Comparison of ENCODE assay signal across 27 cellular contexts in the genomic region with DNA sequence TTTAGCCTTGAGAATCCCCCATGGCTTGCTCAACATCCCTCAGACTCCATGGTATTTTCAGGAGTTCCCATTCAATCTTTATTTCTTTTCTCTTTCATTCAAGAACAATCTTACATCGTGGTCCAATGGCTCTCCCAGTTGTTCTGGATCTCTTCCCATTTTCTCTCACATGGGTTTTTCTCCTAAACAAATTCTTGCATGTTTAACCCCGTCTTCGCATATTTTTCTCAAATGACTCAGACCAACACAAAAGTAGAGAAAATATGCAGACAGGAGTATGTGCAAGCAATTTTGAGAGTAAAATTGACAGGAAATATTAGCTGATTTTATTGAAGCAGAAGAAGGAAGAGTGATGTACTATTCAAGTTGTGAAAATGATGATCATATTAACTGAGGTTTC.
DNase-seq lines count a peak whose midpoint lies in the region; TF ChIP-seq lines count a peak whose summit lies in the region.
"Had no signal": no experiment of that assay in that cellular context is flagged by ENCODE, and none has a peak within 500 bp of the region (broad histone marks: within the 10 kb centered on the region; RNA-seq: fewer than 3 reads in every experiment).

No MANE protein-coding gene starts in this region.

- no peaks in the 10 kb centered on the region for H3F3A ChIP-seq in smooth muscle cell (ENCODE audit: low read depth)

- H3K27ac ChIP-seq in smooth muscle cell (ENCODE audit: low read depth), result no peak overlapping the region
- H3K27ac ChIP-seq in uterus, result no peak overlapping the region
- H3K27ac ChIP-seq: dorsolateral prefrontal cortex, GM23248, lower lobe of right lung, Peyer's patch, SJCRH30, testis had no signal

- H3K9me3 ChIP-seq in smooth muscle cell (replicated peaks; ENCODE audit: low read depth) (no peaks in the 10 kb centered on the region), uterus (no peaks in the 10 kb centered on the region)
- H3K9me3 ChIP-seq: lower lobe of right lung, Peyer's patch, SJCRH30, testis had no signal

- no peak for TF ChIP-seq POLR2A in uterus (IDR thresholded peaks at IDR 0.05)

- peak overlapping the region; percentile 24 for H2AFZ ChIP-seq in smooth muscle cell (ENCODE audit: low read depth)
- H2AFZ ChIP-seq: GM23248 had no signal

- peaks cover 5% of the 10 kb centered on the region for H3K9me3 Mint-ChIP-seq in mesothelial cell of epicardium
- H3K9me3 Mint-ChIP-seq: activated naive CD4-positive, alpha-beta T cell treated with anti-CD3 and anti-CD28 coated beads, Interleukin-2, amount 10 ng/mL, durations not matched to agents 7 days and 5 days had no signal

- no peak overlapping the region for H3K4me2 ChIP-seq in smooth muscle cell

- H3K27me3 ChIP-seq in smooth muscle cell (ENCODE audit: low read depth) (no peaks in the 10 kb centered on the region), uterus (no peaks in the 10 kb centered on the region)
- H3K27me3 ChIP-seq: dorsolateral prefrontal cortex, Peyer's patch, testis had no signal

- no peaks in the 10 kb centered on the region for H3K36me3 ChIP-seq in smooth muscle cell (ENCODE audit: low read depth)
- no peaks in the 10 kb centered on the region for H3K36me3 ChIP-seq in uterus
- H3K36me3 ChIP-seq: lower lobe of right lung, Peyer's patch, SJCRH30 had no signal

- H3K4me3 Mint-ChIP-seq in mesothelial cell of epicardium, result no peak overlapping the region
- H3K4me3 Mint-ChIP-seq: activated B cell treated with CpG ODN at 0.5 μM for 24 hours; activated naive CD4-positive, alpha-beta T cell treated with anti-CD3 and anti-CD28 coated beads, Interleukin-2, amount 10 ng/mL, durations not matched to agents 7 days and 5 days; CD4-positive, CD25-positive, alpha-beta regulatory T cell; HFFc6; nephron progenitor cell had no signal

- H3K9ac ChIP-seq in smooth muscle cell (ENCODE audit: low read depth), result no peak overlapping the region
- H3K9ac ChIP-seq: GM23248 had no signal

- H3K4me3 ChIP-seq in astrocyte of the spinal cord (ENCODE audit: low read depth, low read length) (no peak overlapping the region), smooth muscle cell (no peak overlapping the region), uterus (no peak overlapping the region)
- H3K4me3 ChIP-seq: dorsolateral prefrontal cortex, GM12878, GM23248, lower lobe of right lung, Peyer's patch, SJCRH30, testis had no signal

- no peak overlapping the region for H3K27ac Mint-ChIP-seq in mesothelial cell of epicardium
- H3K27ac Mint-ChIP-seq: activated B cell treated with CpG ODN at 0.5 μM for 24 hours; activated naive CD4-positive, alpha-beta T cell treated with anti-CD3 and anti-CD28 coated beads, Interleukin-2, amount 10 ng/mL, durations not matched to agents 7 days and 5 days; HFFc6; nephron progenitor cell had no signal

- in situ Hi-C loops in astrocyte of the spinal cord (cut with HindIII; ENCODE audit: low sequenced_read_pairs), result no loop called here

- TF ChIP-seq CTCF in astrocyte of the spinal cord (IDR thresholded peaks at IDR 0.05; ENCODE audit: low read depth, low read length) (no peak), smooth muscle cell (IDR thresholded peaks at IDR 0.05; ENCODE audit: borderline replicate concordance, insufficient read depth, poor library complexity, severe bottlenecking) (no peak), mesothelial cell of epicardium (IDR thresholded peaks at IDR 0.05; ENCODE audit: unreplicated experiment) (no peak), uterus (IDR thresholded peaks at IDR 0.05) (no peak)

- H4K20me1 ChIP-seq in smooth muscle cell (ENCODE audit: low read depth), result no peaks in the 10 kb centered on the region

- H3K36me3 Mint-ChIP-seq in mesothelial cell of epicardium, result no peaks in the 10 kb centered on the region
- H3K36me3 Mint-ChIP-seq: activated naive CD4-positive, alpha-beta T cell treated with anti-CD3 and anti-CD28 coated beads, Interleukin-2, amount 10 ng/mL, durations not matched to agents 7 days and 5 days; CD4-positive, CD25-positive, alpha-beta regulatory T cell had no signal

- DNase-seq in M059J (ENCODE audit: low read depth), result peak; percentile 32
- peak; percentile 82 for DNase-seq in astrocyte of the spinal cord (ENCODE audit: low read depth, low spot score)
- peak; percentile 4 for DNase-seq in glomerular visceral epithelial cell (ENCODE audit: extremely low spot score)
- DNase-seq in smooth muscle cell (lab: John Stamatoyannopoulos, UW; ENCODE audit: unreplicated experiment), result no peak
- DNase-seq in mesothelial cell of epicardium (ENCODE audit: low spot score in 2 of 2, unreplicated experiment in 2 of 2), result no peak
- no peak for DNase-seq in activated naive CD4-positive, alpha-beta T cell treated with anti-CD3 and anti-CD28 coated beads, Interleukin-2, amount 50 U/mL, for 16 hours
- no peak for DNase-seq in uterus
- DNase-seq: activated B cell treated with CpG ODN at 0.5 μM for 24 hours; activated CD8-positive, alpha-beta memory T cell treated with anti-CD3 and anti-CD28 coated beads, Interleukin-2, amount 50 U/mL, for 4 hours; activated naive CD4-positive, alpha-beta T cell treated with anti-CD3 and anti-CD28 coated beads, Interleukin-2, amount 10 ng/mL, durations not matched to agents 7 days and 5 days; CD4-positive, CD25-positive, alpha-beta regulatory T cell; dorsolateral prefrontal cortex; GM23248; head of caudate nucleus; HFFc6; lower lobe of right lung; NCI-H1092; NCI-H187; nephron progenitor cell; Peyer's patch; posterior cingulate gyrus; SJCRH30; stimulated activated CD4-positive, alpha-beta T cell treated with anti-CD3 and anti-CD28 coated beads, Interleukin-15, amount 100 ng/mL, for 24 hours; stimulated activated naive CD4-positive, alpha-beta T cell treated with Interleukin-2 at 50 U/mL for 16 hours; T-helper 1 cell; testis had no signal

- H3K27me3 Mint-ChIP-seq in mesothelial cell of epicardium (ENCODE audit: low read depth), result no peaks in the 10 kb centered on the region
- H3K27me3 Mint-ChIP-seq: activated B cell treated with CpG ODN at 0.5 μM for 24 hours; activated naive CD4-positive, alpha-beta T cell treated with anti-CD3 and anti-CD28 coated beads, Interleukin-2, amount 10 ng/mL, durations not matched to agents 7 days and 5 days; CD4-positive, CD25-positive, alpha-beta regulatory T cell had no signal

- peaks cover 17% of the 10 kb centered on the region for H3K4me1 Mint-ChIP-seq in mesothelial cell of epicardium
- H3K4me1 Mint-ChIP-seq: activated B cell treated with CpG ODN at 0.5 μM for 24 hours; activated naive CD4-positive, alpha-beta T cell treated with anti-CD3 and anti-CD28 coated beads, Interleukin-2, amount 10 ng/mL, durations not matched to agents 7 days and 5 days; CD4-positive, CD25-positive, alpha-beta regulatory T cell had no signal

- intact Hi-C loops in uterus (cut with DNase I; ENCODE audit: low total_unique reads), result no loop called here

- no peaks in the 10 kb centered on the region for H3K4me1 ChIP-seq in smooth muscle cell (ENCODE audit: low read depth)
- no peaks in the 10 kb centered on the region for H3K4me1 ChIP-seq in uterus
- H3K4me1 ChIP-seq: lower lobe of right lung, Peyer's patch, SJCRH30, testis had no signal

- 87% methylated on average over 3 of the region's 3 CpGs for WGBS in smooth muscle cell (ENCODE audit: low lambda C conversion rate)

- H3K79me2 ChIP-seq in smooth muscle cell (ENCODE audit: low read depth), result no peaks in the 10 kb centered on the region

Comparison
In these comparisons a context has a peak if more than half of its experiments do, and no peak if none do; other contexts are left out.
1. DNase-seq: peak in M059J (single experiment), astrocyte of the spinal cord (single experiment) and glomerular visceral epithelial cell (single experiment); none in smooth muscle cell (single experiment), mesothelial cell of epicardium (0 of 2), activated naive CD4-positive, alpha-beta T cell treated with anti-CD3 and anti-CD28 coated beads, Interleukin-2, amount 50 U/mL, for 16 hours (single experiment) and uterus (0 of 2).